9 cellular contexts compared by ENCODE assay signal in the genomic region with DNA sequence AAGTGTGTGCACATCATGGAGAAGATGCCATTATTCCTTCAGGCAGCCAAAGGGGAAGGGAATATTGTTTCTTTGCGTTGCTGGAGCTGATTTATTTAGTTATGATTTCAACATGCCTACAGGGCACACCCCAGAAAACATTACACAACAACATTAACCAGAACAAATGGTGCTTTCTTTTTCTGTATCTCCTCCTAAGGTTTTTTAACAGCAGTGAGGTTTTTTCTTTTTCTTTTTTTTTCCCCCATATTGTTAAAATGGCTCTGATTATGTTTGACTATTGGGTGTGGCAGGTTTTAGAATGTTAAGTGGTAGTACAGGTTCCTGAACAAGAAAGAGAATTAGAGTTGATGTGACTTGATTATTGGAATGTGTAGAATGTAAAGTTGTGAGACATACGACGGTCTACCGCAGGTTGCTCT.
DNase-seq lines count a peak whose midpoint lies in the region; ATAC-seq lines count a peak whose summit lies in the region.
"Had no signal": no experiment of that assay in that cellular context is flagged by ENCODE, and none has a peak within 500 bp of the region (broad histone marks: within the 10 kb centered on the region; RNA-seq: fewer than 3 reads in every experiment).

No MANE protein-coding gene starts in this region.

- DNase-seq in HT-29 (ENCODE audit: low spot score) (peak; percentile 37), adipocyte (ENCODE audit: low read depth) (peak; percentile 90), iPS-NIHi11 (ENCODE audit: low spot score) (peak; percentile 8), inferior parietal cortex (ENCODE audit: extremely low spot score) (no peak), NCI-H2107 (lab: John Stamatoyannopoulos, UW) (no peak)
- DNase-seq: GDM1 had no signal

- peak overlapping the region; percentile 76 for H3K4me3 ChIP-seq in adipocyte (ENCODE audit: low read length)
- peak overlapping the region; percentile 14 to 41 for H3K4me3 ChIP-seq in stomach smooth muscle (ENCODE audit: low read length in 2 of 2)

- H3K9ac ChIP-seq in adipocyte (ENCODE audit: low read length) (peak overlapping the region; percentile 87), stomach smooth muscle (ENCODE audit: low read length in 2 of 2) (peak overlapping the region in 1 of 2 donors; percentile 13)

- H3K9me3 ChIP-seq in adipocyte (ENCODE audit: control insufficient read depth, low read length) (no peaks in the 10 kb centered on the region), stomach smooth muscle (ENCODE audit: control insufficient read depth in 2 of 2, low read length in 2 of 2) (no peaks in the 10 kb centered on the region)

- H3K27ac ChIP-seq in stomach smooth muscle (ENCODE audit: low read length), result peak overlapping the region; percentile 50

- H3K4me1 ChIP-seq in adipocyte (ENCODE audit: control insufficient read depth, insufficient read depth, low read length) (peaks cover 30% of the 10 kb centered on the region), stomach smooth muscle (ENCODE audit: control insufficient read depth, insufficient read depth, low read length) (no peaks in the 10 kb centered on the region)

- ATAC-seq in GM18858 (IDR thresholded peaks at IDR 0.05; ENCODE audit: unreplicated experiment) (no peak), GM19395 (IDR thresholded peaks at IDR 0.05; ENCODE audit: unreplicated experiment) (no peak)

- H3K36me3 ChIP-seq in adipocyte (ENCODE audit: control insufficient read depth, insufficient read depth, low read length, severe bottlenecking) (no peaks in the 10 kb centered on the region), stomach smooth muscle (ENCODE audit: control insufficient read depth in 2 of 2, insufficient read depth in 2 of 2, low read length in 2 of 2) (no peaks in the 10 kb centered on the region)

- H3K27me3 ChIP-seq in adipocyte (replicated peaks; ENCODE audit: control insufficient read depth, insufficient read depth, low read length) (no peaks in the 10 kb centered on the region), stomach smooth muscle (ENCODE audit: control insufficient read depth in 1 of 2, insufficient read depth in 2 of 2, low read length in 2 of 2) (no peaks in the 10 kb centered on the region)

Comparison
In these comparisons a context has a peak if more than half of its experiments do, and no peak if none do; other contexts are left out.
1. DNase-seq: peak in HT-29 (single experiment), adipocyte (single experiment) and iPS-NIHi11 (single experiment); none in inferior parietal cortex (single experiment) and NCI-H2107 (single experiment).